In genomic region chr17:61250335-61250890, GRCh38 we compare ENCODE assay signal across 13 cellular contexts.
A peak's percentile ranks its signal among the peaks of the same experiment; 100 is the strongest.
DNase-seq lines count a peak whose midpoint lies in the region; ATAC-seq and TF ChIP-seq lines count a peak whose summit lies in the region.
"Had no signal": no experiment of that assay in that cellular context is flagged by ENCODE, and none has a peak within 500 bp of the region (broad histone marks: within the 10 kb centered on the region; RNA-seq: fewer than 3 reads in every experiment).

No MANE protein-coding gene starts in this region.

- H3K36me3 ChIP-seq in right atrium auricular region, result no peaks in the 10 kb centered on the region
- H3K36me3 ChIP-seq in ascending aorta, result no peaks in the 10 kb centered on the region
- no peaks in the 10 kb centered on the region for H3K36me3 ChIP-seq in vagina

- no peak for TF ChIP-seq CTCF in right atrium auricular region (IDR thresholded peaks at IDR 0.05)
- TF ChIP-seq CTCF in ascending aorta (IDR thresholded peaks at IDR 0.05), result no peak
- no peak for TF ChIP-seq CTCF in vagina (IDR thresholded peaks at IDR 0.05)

- ATAC-seq in right cardiac atrium (no peak), memory B cell (ENCODE audit: low read depth) (no peak), HG03095 (IDR thresholded peaks at IDR 0.05; ENCODE audit: unreplicated experiment) (no peak), GM21360 (IDR thresholded peaks at IDR 0.05; ENCODE audit: unreplicated experiment) (no peak)
- ATAC-seq: activated CD4-positive, CD25-positive, alpha-beta regulatory T cell treated with anti-CD3 and anti-CD28 coated beads, Interleukin-2, amount 50 U/mL, for 24 hours had no signal

- no peaks in the 10 kb centered on the region for H3K27me3 Mint-ChIP-seq in memory B cell

- H3K4me3 ChIP-seq in right atrium auricular region, result no peak overlapping the region
- H3K4me3 ChIP-seq in right cardiac atrium (ENCODE audit: low read length), result no peak overlapping the region
- no peak overlapping the region for H3K4me3 ChIP-seq in ascending aorta
- H3K4me3 ChIP-seq in vagina, result no peak overlapping the region

- H3K36me3 Mint-ChIP-seq in memory B cell, result no peaks in the 10 kb centered on the region
- H3K36me3 Mint-ChIP-seq: CD4-positive, CD25-positive, alpha-beta regulatory T cell had no signal

- H3K4me3 Mint-ChIP-seq in memory B cell, result no peak overlapping the region
- H3K4me3 Mint-ChIP-seq: H9 had no signal

- H3K27ac ChIP-seq in right atrium auricular region (peak overlapping the region; percentile 45 to 67), right cardiac atrium (ENCODE audit: low read length) (no peak overlapping the region), ascending aorta (peak overlapping the region; percentile 73 to 91), vagina (peak overlapping the region; percentile 49)

- intact Hi-C loops in right cardiac atrium (cut with DNase I) (loop anchor here in 3 of 4 donors (10.0 kb wide), 3 partner anchors 64 to 144 kb away; partner anchors contain the start of gene TBX2 (in 1 of the 3)), ascending aorta (cut with DNase I) (loop anchor here (5.0 kb wide), 1 partner anchor 817 kb away; the partner anchor contains the start of gene MED13), vagina (cut with DNase I) (loop anchor here (5.0 kb wide), 1 partner anchor 147 kb away; the partner anchor contains the start of gene TBX2)

- H3K9me3 ChIP-seq in right atrium auricular region (no peaks in the 10 kb centered on the region), right cardiac atrium (ENCODE audit: control insufficient read depth, low read length) (no peaks in the 10 kb centered on the region), ascending aorta (no peaks in the 10 kb centered on the region), vagina (no peaks in the 10 kb centered on the region)

- 72% methylated on average over 6 of the region's 6 CpGs for WGBS in right cardiac atrium

- H3K27me3 ChIP-seq in right atrium auricular region, result no peaks in the 10 kb centered on the region
- no peaks in the 10 kb centered on the region for H3K27me3 ChIP-seq in right cardiac atrium (ENCODE audit: control insufficient read depth, insufficient read depth)
- H3K27me3 ChIP-seq in ascending aorta, result no peaks in the 10 kb centered on the region
- no peaks in the 10 kb centered on the region for H3K27me3 ChIP-seq in vagina

- peak overlapping the region; percentile 19 for H3K27ac Mint-ChIP-seq in memory B cell

- peaks cover 0 to 44% of the 10 kb centered on the region in 2 donors for H3K4me1 ChIP-seq in right atrium auricular region
- peaks cover 7% of the 10 kb centered on the region for H3K4me1 ChIP-seq in right cardiac atrium (ENCODE audit: control insufficient read depth, insufficient read depth, low read length)
- peaks cover 6 to 55% of the 10 kb centered on the region in 2 donors for H3K4me1 ChIP-seq in ascending aorta
- peaks cover 23% of the 10 kb centered on the region for H3K4me1 ChIP-seq in vagina

- DNase-seq in right atrium auricular region (ENCODE audit: low spot score), result no peak
- DNase-seq in right cardiac atrium, result no peak
- no peak for DNase-seq in ascending aorta (ENCODE audit: low spot score in 2 of 2)
- DNase-seq in memory B cell (ENCODE audit: low spot score in 2 of 2), result no peak
- DNase-seq in vagina (ENCODE audit: extremely low spot score in 2 of 2), result no peak
- no peak for DNase-seq in NCI-H748 treated with DMSO at 0.1 percent for 48 hours (lab: John Stamatoyannopoulos, UW)
- DNase-seq: CD4-positive, CD25-positive, alpha-beta regulatory T cell; H9; NK-92 treated with Interleukin-12 subunit alpha and Interleukin-12 subunit beta, amount 100 ng/mL, for 24 hours; stimulated activated CD4-positive, alpha-beta T cell treated with anti-CD3 and anti-CD28 coated beads, Interleukin-12 subunit alpha, Interleukin-12 subunit beta, amount 100 ng/mL, for 4 hours had no signal

- TF ChIP-seq POLR2A in vagina (IDR thresholded peaks at IDR 0.05), result no peak

- H3K4me1 Mint-ChIP-seq in memory B cell, result no peaks in the 10 kb centered on the region

- no peaks in the 10 kb centered on the region for H3K9me3 Mint-ChIP-seq in memory B cell
- H3K9me3 Mint-ChIP-seq: CD4-positive, CD25-positive, alpha-beta regulatory T cell; H9 had no signal
